In the genomic region with DNA sequence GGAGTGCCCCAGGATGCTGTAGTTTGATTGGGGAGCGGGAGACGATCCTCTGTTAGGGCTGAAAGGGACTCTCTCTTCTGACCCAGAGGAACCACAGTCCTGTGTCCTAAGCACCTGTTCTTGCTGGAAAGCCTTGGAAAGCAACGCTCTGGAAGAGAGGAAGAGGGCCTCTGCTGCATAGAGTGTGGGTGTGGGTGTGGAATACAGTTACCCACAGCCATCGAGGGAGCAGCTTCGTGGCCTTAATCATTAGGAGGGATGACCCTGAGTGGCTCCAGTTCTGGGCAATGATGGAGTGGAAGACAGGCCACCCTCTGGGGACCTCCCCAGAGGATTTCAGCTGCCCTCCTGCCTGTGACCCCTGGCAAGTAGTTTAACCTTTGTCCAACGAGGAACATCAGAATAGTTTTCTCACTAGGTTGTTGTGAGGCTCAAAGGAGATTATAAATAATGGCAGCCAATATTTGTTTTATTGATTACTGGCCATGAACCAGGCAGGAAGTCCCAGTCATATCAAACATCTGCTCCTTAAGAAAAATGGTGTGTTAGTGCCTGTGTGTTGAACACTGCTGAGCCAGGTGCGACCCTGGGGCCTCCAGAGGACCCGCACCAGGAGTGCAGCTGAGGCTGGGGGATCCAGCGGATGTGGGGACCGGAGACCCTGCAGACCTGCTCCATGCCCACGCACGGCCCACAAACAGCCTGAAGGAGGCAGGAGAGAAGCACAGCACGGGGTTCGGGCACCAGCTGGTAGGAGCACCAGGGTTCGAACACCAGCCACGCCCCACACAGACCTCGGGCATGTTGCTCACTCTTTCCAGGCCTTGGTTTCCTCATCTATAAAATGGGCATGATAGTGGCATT, we compare ENCODE assay signal across 19 cellular contexts. TPM values are rescaled to one million over a fixed set of nuclear protein-coding genes. Genes with fewer than 3 reads are reported as not detected.
DNase-seq lines count a peak whose midpoint lies in the region; ATAC-seq, FAIRE-seq and TF ChIP-seq lines count a peak whose summit lies in the region.
"Had no signal": no experiment of that assay in that cellular context is flagged by ENCODE, and none has a peak within 500 bp of the region (broad histone marks: within the 10 kb centered on the region; RNA-seq: fewer than 3 reads in every experiment).

No MANE protein-coding gene starts in this region.

- in situ Hi-C loops in HepG2 (cut with HindIII; ENCODE audit: extremely low pct_ligation_motif_present, low pct_unique_long_range_greater_than_20kb) = no loop called here

- no TSS peak for BruUV-seq in HepG2 (replicated peaks; lab: Mats Ljungman, UMichigan)

- POLR2A ChIA-PET in HEK293 (lab: Yijun Ruan, JAX) (no interaction called here), HepG2 (lab: Yijun Ruan, JAX) (no interaction called here)

- no peak overlapping the region for H3K9ac ChIP-seq in HepG2 (ENCODE audit: insufficient read depth, low read depth, low read length)

- CTCF ChIA-PET in HEK293 (lab: Yijun Ruan, JAX) (interaction anchor here (1.0 to 1.4 kb wide), 3 partner anchors 11 to 21 kb away, joined by 3 to 4 read pairs (median 4); no protein-coding TSS in a partner anchor), HepG2 (lab: Yijun Ruan, JAX; ENCODE audit: low intra/inter-chr PET ratio, low total read pairs) (no interaction called here)

- H3K36me3 ChIP-seq in HEK293 (ENCODE audit: control insufficient read depth in 2 of 2, insufficient read depth in 1 of 2, low read length in 2 of 2) (no peaks in the 10 kb centered on the region), RWPE2 (ENCODE audit: low read depth) (no peaks in the 10 kb centered on the region), HepG2 (replicated peaks in 1 of 2; ENCODE audit: control insufficient read depth in 1 of 2, insufficient read depth in 2 of 2, low read length in 2 of 2) (no peaks in the 10 kb centered on the region)

- H3K27me3 ChIP-seq in RWPE2 (ENCODE audit: insufficient read depth, poor library complexity, severe bottlenecking) = no peaks in the 10 kb centered on the region
- H3K27me3 ChIP-seq in HepG2 (ENCODE audit: control insufficient read depth in 1 of 2, insufficient read depth in 2 of 2, low read length in 2 of 2) = peaks cover 17 to 29% of the 10 kb centered on the region in 2 experiments; a peak in 4 of 5 replicates

- ATAC-seq in RWPE2 (ENCODE audit: low read depth) (no peak), HepG2 (no peak)
- ATAC-seq: Panc1, Right ventricle myocardium inferior had no signal

- H4K20me1 ChIP-seq in HepG2 (ENCODE audit: insufficient read depth, low read length) = no peaks in the 10 kb centered on the region

- H3K36me3 Mint-ChIP-seq in progenitor cell of endocrine pancreas (ENCODE audit: insufficient read depth) = no peaks in the 10 kb centered on the region
- H3K36me3 Mint-ChIP-seq: CD14-positive monocyte had no signal

- WGBS in HepG2 (ENCODE audit: low lambda C conversion rate) = 3% methylated on average over 6 of the region's 17 CpGs

- no peak for FAIRE-seq in HepG2 (lab: Jason Lieb, UNC)
- FAIRE-seq: G401.6 had no signal

- H3K79me2 ChIP-seq in HepG2 (ENCODE audit: insufficient read depth, low read length) = no peaks in the 10 kb centered on the region

- H3K4me2 ChIP-seq in HepG2 (ENCODE audit: low read depth, low read length) = no peak overlapping the region

- H3K4me1 Mint-ChIP-seq in progenitor cell of endocrine pancreas (ENCODE audit: low read depth) = peaks cover 32% of the 10 kb centered on the region
- H3K4me1 Mint-ChIP-seq: CD14-positive monocyte had no signal

- intact Hi-C loops in HepG2 (cut with micrococcal nuclease; ENCODE audit: unreplicated experiment) = no loop called here

- no peak for TF ChIP-seq RAD21 in HepG2 (CRISPR knock-in tag; IDR thresholded peaks at IDR 0.05)

- H3K4me3 Mint-ChIP-seq in progenitor cell of endocrine pancreas (ENCODE audit: low read depth) = no peak overlapping the region
- H3K4me3 Mint-ChIP-seq: CD14-positive monocyte had no signal

- no peaks in the 10 kb centered on the region for H3K9me3 Mint-ChIP-seq in progenitor cell of endocrine pancreas (ENCODE audit: low read depth)

- no peaks in the 10 kb centered on the region for H3K9me3 ChIP-seq in HEK293 (ENCODE audit: control insufficient read depth, insufficient read depth, low read depth, low read length)
- no peaks in the 10 kb centered on the region for H3K9me3 ChIP-seq in RWPE2 (ENCODE audit: severe bottlenecking)
- no peaks in the 10 kb centered on the region for H3K9me3 ChIP-seq in HepG2 (ENCODE audit: low read length)

- TF ChIP-seq EP300 in HepG2 (IDR thresholded peaks at IDR 0.05; ENCODE audit: low read depth in 2 of 2, low read length in 2 of 2) (no peak), HepG2 (CRISPR knock-in tag; IDR thresholded peaks at IDR 0.05; ENCODE audit: borderline replicate concordance) (no peak)

- H3K27ac ChIP-seq in HEK293 (ENCODE audit: extremely low read depth, low read depth, low read length) (no peak overlapping the region), RWPE2 (ENCODE audit: poor library complexity, severe bottlenecking) (no peak overlapping the region), HepG2 (ENCODE audit: extremely low read length, insufficient read depth, low read length) (no peak overlapping the region)
- H3K27ac ChIP-seq: SK-N-MC had no signal

- TF ChIP-seq POLR2A in HepG2 (IDR thresholded peaks at IDR 0.05; ENCODE audit: insufficient read depth in 1 of 2, low read depth in 2 of 2, low read length in 2 of 2) = no peak

- H3K27ac Mint-ChIP-seq in progenitor cell of endocrine pancreas = peak overlapping the region; percentile 80
- H3K27ac Mint-ChIP-seq: CD14-positive monocyte had no signal

- H3K27me3 Mint-ChIP-seq in progenitor cell of endocrine pancreas = peaks cover 43% of the 10 kb centered on the region

- H3K4me1 ChIP-seq in HEK293 (ENCODE audit: control insufficient read depth, insufficient read depth, low read length) (no peaks in the 10 kb centered on the region), RWPE2 (ENCODE audit: insufficient read depth, poor library complexity, severe bottlenecking) (no peaks in the 10 kb centered on the region), HepG2 (ENCODE audit: insufficient read depth, low read length) (no peaks in the 10 kb centered on the region)

- H3K4me3 ChIP-seq in HEK293 (ENCODE audit: low read depth, low read length) (no peak overlapping the region), RWPE2 (ENCODE audit: severe bottlenecking) (no peak overlapping the region), HepG2 (replicated peaks in 1 of 3; ENCODE audit: insufficient read depth in 1 of 3, low read depth in 2 of 3, low read length in 3 of 3) (no peak overlapping the region)
- H3K4me3 ChIP-seq: SK-N-MC had no signal

- DNase-seq in RWPE2 (ENCODE audit: low spot score) (peak; percentile 38), HepG2 (ENCODE audit: low spot score) (no peak), progenitor cell of endocrine pancreas (ENCODE audit: low spot score, unreplicated experiment) (no peak), middle frontal gyrus (ENCODE audit: extremely low spot score, low spot score) (no peak)
- DNase-seq in stimulated activated CD8-positive, alpha-beta memory T cell treated with anti-CD3 and anti-CD28 coated beads, Interleukin-4, amount 100 ng/mL, for 48 hours = no peak
- no peak for DNase-seq in NK-92 treated with Interleukin-12 subunit alpha and Interleukin-12 subunit beta, amount 100 ng/mL, for 24 hours (lab: John Stamatoyannopoulos, UW)
- DNase-seq: ACHN, AML-193, HCEC 1CT, NCI-H1417 treated with DMSO at 0.1 percent for 48 hours, NCI-H2029, NCI-H345, NCI-H524 treated with DMSO at 0.1 percent for 48 hours had no signal

- no peak for TF ChIP-seq CTCF in HEK293 (tag by site-specific recombination; IDR thresholded peaks at IDR 0.05)
- TF ChIP-seq CTCF in RWPE2 (IDR thresholded peaks at IDR 0.05; ENCODE audit: poor library complexity, severe bottlenecking) = no peak
- no peak; the same call in 1 of the 2 replicates for TF ChIP-seq CTCF in HepG2 (CRISPR knock-in tag; IDR thresholded peaks at IDR 0.05)
- peak; percentile 7 for TF ChIP-seq CTCF in progenitor cell of endocrine pancreas (IDR thresholded peaks at IDR 0.05; ENCODE audit: unreplicated experiment)

- H2AFZ ChIP-seq in HepG2 (ENCODE audit: low read length) = no peak overlapping the region

TF ChIP-seq in HEK293, 187 proteins besides CTCF, POLR2A, EP300 and RAD21 (continues in another document):
- TF ChIP-seq ZBTB21 (tag by site-specific recombination; IDR thresholded peaks at IDR 0.05) = no peak
- TF ChIP-seq GLIS1 (tag by site-specific recombination; IDR thresholded peaks at IDR 0.05) = 0 out of 2 replicates have a peak, but pooled peaks have one; percentile 17

TF ChIP-seq in HepG2, 621 proteins besides CTCF, POLR2A, EP300 and RAD21:
- no peak for TF ChIP-seq HNF4A (CRISPR knock-in tag; IDR thresholded peaks at IDR 0.05)
- TF ChIP-seq ZNF629 (CRISPR knock-in tag; conservative IDR thresholded peaks at IDR 0.05) = peak; percentile 46; the same call in 1 of the 2 replicates
- no peak for TF ChIP-seq GATAD1 (CRISPR knock-in tag; IDR thresholded peaks at IDR 0.05)

RNA-seq across cellular contexts. Expression of a gene that starts 35.6 kb away (rescaled TPM):
- 1.9 and 2.0 TPM in 2 replicates for total RNA-seq in HepG2 (2016; rRNA removed; fragmentation: Illumina TruSeq; extraction: Trizol)
- total RNA-seq in HepG2 (2016; cell fraction: cytosol; rRNA removed; fragmentation: Illumina TruSeq; extraction: Trizol; ENCODE audit: low read depth) = 1.2 and 1.6 TPM in 2 replicates
- total RNA-seq in HepG2 (2016; cell fraction: insoluble cytoplasmic fraction; rRNA removed; fragmentation: Illumina TruSeq; extraction: Trizol) = 1.4 and 1.8 TPM in 2 replicates
- 1.9 and 2.5 TPM in 2 replicates for total RNA-seq in HepG2 (2016; cell fraction: membrane; rRNA removed; fragmentation: Illumina TruSeq; extraction: Trizol)
- total RNA-seq in HepG2 (2016; cell fraction: nucleus; rRNA removed; fragmentation: Illumina TruSeq; extraction: Trizol) = 2.2 and 2.3 TPM in 2 replicates
- polyA plus RNA-seq in HepG2 (2011; rRNA removed) = 4.0 and 5.8 TPM in 2 replicates
- 4.4 and 5.3 TPM in 2 replicates for polyA plus RNA-seq in HepG2 (2011; cell fraction: cytosol; rRNA removed)
- polyA plus RNA-seq in HepG2 (2011; cell fraction: nucleus; rRNA removed) = 2.9 and 4.9 TPM in 2 replicates
- 2.2 and 3.5 TPM in 2 replicates for polyA plus RNA-seq in HepG2 (2012)
- 2.6 and 2.8 TPM in 2 replicates for polyA plus RNA-seq in HepG2 (2016; cell fraction: cytosol; fragmentation: Illumina TruSeq; extraction: Trizol; ENCODE audit: low read depth)
- 4.5 and 5.3 TPM in 2 replicates for polyA plus RNA-seq in HepG2 (2016; cell fraction: insoluble cytoplasmic fraction; fragmentation: Illumina TruSeq; extraction: Trizol; ENCODE audit: low read depth)
- polyA plus RNA-seq in HepG2 (2016; cell fraction: membrane; fragmentation: Illumina TruSeq; extraction: Trizol; ENCODE audit: low read depth) = 2.9 TPM in 2 replicates
- polyA plus RNA-seq in HepG2 (2016; cell fraction: nucleus; fragmentation: Illumina TruSeq; extraction: Trizol; ENCODE audit: insufficient read depth, low read depth) = 4.9 and 6.1 TPM in 2 replicates
- 7.1 and 10.4 TPM in 2 replicates for polyA minus RNA-seq in HepG2 (2011; rRNA and poly(A)+ RNA removed; ENCODE audit: low replicate concordance)
- polyA minus RNA-seq in HepG2 (2011; cell fraction: cytosol; rRNA and poly(A)+ RNA removed) = 0.99 TPM in 1 of 2 replicates, not detected in the other
- polyA minus RNA-seq in HepG2 (2011; cell fraction: nucleus; rRNA and poly(A)+ RNA removed) = 2.6 and 4.7 TPM in 2 replicates
- total RNA-seq in progenitor cell of endocrine pancreas = 42.4 and 44.2 TPM in 2 replicates
- polyA plus RNA-seq: CD14-positive monocyte had no signal

Comparison
In these comparisons a context has a peak if more than half of its experiments do, and no peak if none do; other contexts are left out.
1. RNA of a gene that starts 35.6 kb away (total RNA-seq): 42.4 to 44.2 TPM in progenitor cell of endocrine pancreas; 1.2 to 2.5 TPM in HepG2; every median in the first group is over 10 times any median in the second.